In the genomic region with DNA sequence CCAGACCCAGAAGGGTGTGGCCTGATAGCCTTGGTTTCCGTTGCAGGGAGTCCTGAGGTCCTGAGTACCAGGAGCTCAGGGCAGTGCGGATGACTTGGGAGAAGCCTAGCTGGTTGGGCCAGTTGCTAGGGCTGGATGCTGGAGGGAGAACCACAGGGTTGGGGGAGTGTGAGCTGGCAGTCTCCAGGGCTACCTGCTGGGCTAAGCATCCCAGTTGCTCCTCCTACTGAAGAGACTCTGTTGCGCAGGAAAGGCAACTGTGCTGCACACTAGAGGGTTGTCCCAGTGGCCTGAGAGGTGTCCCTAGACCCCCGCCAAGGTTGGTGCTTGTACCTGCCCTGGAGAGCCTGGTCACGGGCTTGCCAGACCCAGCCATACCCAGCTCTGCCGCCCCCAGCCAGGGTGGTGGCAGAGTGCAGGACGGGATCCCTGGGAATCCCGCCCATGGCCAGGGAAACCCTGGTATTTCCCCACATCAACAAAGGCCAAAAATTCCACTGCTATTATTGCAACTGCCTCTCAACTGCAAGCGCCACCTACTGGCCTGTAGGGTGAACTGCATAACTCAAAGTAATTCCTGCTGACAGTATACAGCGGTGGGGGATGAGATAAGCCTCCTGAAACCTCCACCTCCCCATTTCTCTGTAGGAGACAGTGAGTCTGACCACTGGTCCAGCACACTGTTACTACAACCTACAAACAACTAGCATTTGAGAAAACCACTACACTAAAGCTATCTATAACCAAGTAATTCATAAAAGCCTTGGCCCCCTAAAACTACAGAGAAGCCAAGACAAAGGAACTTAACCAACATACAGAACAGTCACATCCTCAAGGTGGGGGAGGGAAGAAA, we compare ENCODE assay signal across 9 cellular contexts.
DNase-seq lines count a peak whose midpoint lies in the region; ATAC-seq, FAIRE-seq and TF ChIP-seq lines count a peak whose summit lies in the region.
"Had no signal": no experiment of that assay in that cellular context is flagged by ENCODE, and none has a peak within 500 bp of the region (broad histone marks: within the 10 kb centered on the region; RNA-seq: fewer than 3 reads in every experiment).

No MANE protein-coding gene starts in this region.

- H3K79me1 ChIP-seq in H1 (ENCODE audit: low read depth, low read length), result 0 out of 2 replicates have a peak, but pooled peaks cover 4% of the 10 kb centered on the region

- H3K9me3 ChIP-seq in heart right ventricle (peaks cover 0 to 32% (median 2%) of the 10 kb centered on the region in 11 donors), H1 (ENCODE audit: insufficient read depth in 2 of 2, low read depth in 1 of 2, low read length in 1 of 2) (no peaks in the 10 kb centered on the region), neural cell (ENCODE audit: low read length) (no peaks in the 10 kb centered on the region), upper lobe of right lung (no peaks in the 10 kb centered on the region)

- ATAC-seq in heart right ventricle (peak in 3 of 8 donors; percentile 11 to 46 (median 34)), Right ventricle myocardium superior (ENCODE audit: poor library complexity) (no peak), HG02642 (IDR thresholded peaks at IDR 0.05; ENCODE audit: poor library complexity, unreplicated experiment) (peak; percentile 89), upper lobe of right lung (peak; percentile 92)

- H3K9me2 ChIP-seq in neural cell (ENCODE audit: insufficient read depth, low read length), result no peaks in the 10 kb centered on the region

- H3K27ac ChIP-seq in heart right ventricle (peak overlapping the region in 2 of 10 donors; percentile 69 to 76), H1 (ENCODE audit: low read depth, low read length) (peak overlapping the region; percentile 73), neural cell (ENCODE audit: low read length) (no peak overlapping the region), upper lobe of right lung (no peak overlapping the region)
- H3K27ac ChIP-seq: skin epidermis had no signal

- no peak for TF ChIP-seq POLR2A in H1 (IDR thresholded peaks at IDR 0.05; ENCODE audit: control extremely low read depth in 1 of 2, low read depth in 2 of 2, low read length in 2 of 2)

- H4K20me1 ChIP-seq in H1 (replicated peaks in 1 of 2; ENCODE audit: control insufficient read depth in 1 of 2, insufficient read depth in 2 of 2, low read length in 2 of 2) (peaks cover 4 to 8% of the 10 kb centered on the region in 2 experiments), neural cell (ENCODE audit: insufficient read depth) (no peaks in the 10 kb centered on the region)

- H3K4me2 ChIP-seq in H1 (ENCODE audit: insufficient read depth in 1 of 2, low read depth in 2 of 2, low read length in 2 of 2), result peak overlapping the region; percentile 1 to 54; a peak in 3 of 4 replicates
- H3K4me2 ChIP-seq in neural cell (ENCODE audit: low read length), result no peak overlapping the region

- H3K79me2 ChIP-seq in H1 (ENCODE audit: control insufficient read depth in 1 of 2, insufficient read depth in 2 of 2, low read length in 2 of 2) (peaks cover 0 to 74% of the 10 kb centered on the region in 2 experiments; a peak in 3 of 4 replicates), neural cell (replicated peaks; ENCODE audit: insufficient read depth, low read length) (peaks cover 26% of the 10 kb centered on the region)

- H2AFZ ChIP-seq in H1 (ENCODE audit: low read length) (no peak overlapping the region), neural cell (ENCODE audit: low read depth, low read length) (no peak overlapping the region)

- H2BK5ac ChIP-seq in H1 (ENCODE audit: low read depth, low read length), result peak overlapping the region; percentile 81

- peak overlapping the region; percentile 60 for H3K18ac ChIP-seq in H1 (ENCODE audit: extremely low read depth, low read length)

- TF ChIP-seq CTCF in heart right ventricle (IDR thresholded peaks at IDR 0.05), result peak; percentile 53 to 83 (median 63)
- peak; percentile 48 to 93 (median 71) for TF ChIP-seq CTCF in H1 (IDR thresholded peaks at IDR 0.05; ENCODE audit: control extremely low read depth in 1 of 3, insufficient read depth in 1 of 3, low read depth in 1 of 3, low read length in 3 of 3)
- peak; percentile 49 for TF ChIP-seq CTCF in neural cell (IDR thresholded peaks at IDR 0.05; ENCODE audit: poor library complexity, severe bottlenecking)
- TF ChIP-seq CTCF in upper lobe of right lung (IDR thresholded peaks at IDR 0.05), result peak; percentile 82

- H3K23ac ChIP-seq in H1 (ENCODE audit: insufficient read length), result no peak overlapping the region

- H3K4me1 ChIP-seq in heart right ventricle (peaks cover 9 to 54% (median 39%) of the 10 kb centered on the region in 9 donors), H1 (replicated peaks in 1 of 4; ENCODE audit: control insufficient read depth in 3 of 4, insufficient read depth in 4 of 4, low read length in 3 of 4) (peaks cover 4 to 20% (median 9%) of the 10 kb centered on the region in 4 experiments), upper lobe of right lung (peaks cover 6% of the 10 kb centered on the region)

- DNase-seq in heart right ventricle (no peak), Right ventricle myocardium superior (no peak), NCI-H2081 (lab: John Stamatoyannopoulos, UW) (peak; percentile 66 to 69), H1 (ENCODE audit: low read depth in 1 of 2, low spot score in 2 of 2) (peak; percentile 21 to 80), upper lobe of right lung (peak; percentile 66)
- peak; percentile 47 to 52 for DNase-seq in activated CD4-positive, alpha-beta T cell treated with anti-CD3 and anti-CD28 coated beads, Interleukin-2, amount 50 U/mL, for 4 hours

- no peak overlapping the region for H4K91ac ChIP-seq in H1 (replicated peaks; ENCODE audit: insufficient read length, low read length)

- no peaks in the 10 kb centered on the region for H3K23me2 ChIP-seq in H1 (ENCODE audit: low read depth, low read length)

- H3K9ac ChIP-seq in H1 (replicated peaks in 1 of 4; ENCODE audit: extremely low read depth in 1 of 4, low read depth in 3 of 4, low read length in 3 of 4) (peak overlapping the region in 2 of 4 experiments; percentile 5 to 24; a peak in 2 of 7 replicates), neural cell (ENCODE audit: low read length) (no peak overlapping the region)

- peak overlapping the region; percentile 94 for H2BK12ac ChIP-seq in H1 (ENCODE audit: low read depth, low read length)

- no peak overlapping the region for H3K4ac ChIP-seq in H1 (replicated peaks; ENCODE audit: insufficient read length, low read depth, low read length)

- H4K5ac ChIP-seq in H1 (ENCODE audit: insufficient read length, low read depth, low read length), result no peak overlapping the region

- TF ChIP-seq EP300 in H1 (IDR thresholded peaks at IDR 0.05; ENCODE audit: borderline replicate concordance in 1 of 2, low read depth in 2 of 2, low read length in 2 of 2), result no peak
- TF ChIP-seq EP300 in neural cell (conservative IDR thresholded peaks at IDR 0.05; ENCODE audit: poor library complexity, severe bottlenecking), result no peak

- peak; percentile 49 to 61 for TF ChIP-seq RAD21 in H1 (IDR thresholded peaks at IDR 0.05 in 1 of 2, conservative IDR thresholded peaks at IDR 0.05 in 1 of 2; ENCODE audit: low read depth in 2 of 2, low read length in 2 of 2)
- TF ChIP-seq RAD21 in neural cell (conservative IDR thresholded peaks at IDR 0.05), result no peak

- H3K14ac ChIP-seq in H1 (ENCODE audit: insufficient read length), result no peak overlapping the region

- peak overlapping the region; percentile 19; the same call in 1 of the 2 replicates for H2AK5ac ChIP-seq in H1 (ENCODE audit: low read depth, low read length)

- H3K36me3 ChIP-seq in heart right ventricle (peaks cover 0 to 6% (median 0%) of the 10 kb centered on the region in 9 donors), H1 (ENCODE audit: control insufficient read depth in 2 of 4, insufficient read depth in 4 of 4, low read length in 3 of 4) (no peaks in the 10 kb centered on the region), neural cell (ENCODE audit: insufficient read depth, low read length) (no peaks in the 10 kb centered on the region), upper lobe of right lung (no peaks in the 10 kb centered on the region)

- no peaks in the 10 kb centered on the region for H3K27me3 ChIP-seq in heart right ventricle
- H3K27me3 ChIP-seq in H1 (replicated peaks in 1 of 4; ENCODE audit: control insufficient read depth in 3 of 4, extremely low read depth in 1 of 4, insufficient read depth in 3 of 4, low read length in 3 of 4), result no peaks in the 10 kb centered on the region
- no peaks in the 10 kb centered on the region for H3K27me3 ChIP-seq in neural cell (ENCODE audit: insufficient read depth, low read depth, low read length)
- H3K27me3 ChIP-seq in upper lobe of right lung, result no peaks in the 10 kb centered on the region

- no peak overlapping the region; the same call in 1 of the 2 replicates for H4K8ac ChIP-seq in H1 (ENCODE audit: extremely low read depth, insufficient read depth, low read length)

- WGBS in heart right ventricle, 2 donors, result 81 to 82% methylated on average over 10 of the region's 10 CpGs
- WGBS in H1 (ENCODE audit: extremely low coverage in 1 of 2, insufficient coverage in 1 of 2, insufficient read length in 1 of 2, insufficient replicate concordance in 2 of 2, low coverage in 1 of 2, low lambda C conversion rate in 2 of 2, missing lambda C conversion rate in 1 of 2), 2 experiments, result 45% methylated on average over 10 of the region's 10 CpGs; no CpG with 5 or more reads in 1 of the 2 experiments

- H3K56ac ChIP-seq in H1 (replicated peaks; ENCODE audit: insufficient read length, low read depth, low read length), result no peak overlapping the region

- no peak overlapping the region for H2BK20ac ChIP-seq in H1 (ENCODE audit: low read length)

- POLR2A ChIA-PET in H1 (lab: Charles Lee; ENCODE audit: partially characterized antibody), result interaction anchor here (1.7 kb wide), 1 partner anchor 18 kb away, joined by 4 read pairs; no protein-coding TSS in a partner anchor

- H2BK120ac ChIP-seq in H1 (replicated peaks; ENCODE audit: low read depth, low read length), result no peak overlapping the region

- peak; percentile 78 for FAIRE-seq in H1 (lab: Jason Lieb, UNC)

- intact Hi-C loops in heart right ventricle (cut with DNase I) (loop anchor here in 1 of 10 donors (5.0 kb wide), 1 partner anchor 35 kb away; no protein-coding TSS in a partner anchor), Right ventricle myocardium superior (cut with DNase I) (no loop called here), upper lobe of right lung (cut with DNase I) (no loop called here)

- no peaks in the 10 kb centered on the region for H3F3A ChIP-seq in neural cell (ENCODE audit: insufficient read depth, low read length, poor library complexity, severe bottlenecking)

- H3K4me3 ChIP-seq in heart right ventricle (no peak overlapping the region), H1 (ENCODE audit: extremely low read depth in 1 of 4, insufficient read depth in 2 of 4, low read depth in 3 of 4, low read length in 4 of 4) (no peak overlapping the region), neural cell (ENCODE audit: low read length) (no peak overlapping the region), upper lobe of right lung (no peak overlapping the region)
- H3K4me3 ChIP-seq: skin epidermis had no signal

- CTCF ChIA-PET in H1 (lab: Charles Lee; ENCODE audit: partially characterized antibody), result interaction anchor here (0.6 to 6.3 kb wide), 32 partner anchors 8 to 511 kb away, joined by 3 to 56 read pairs (median 5); no protein-coding TSS in a partner anchor

- peak overlapping the region; percentile 65; the same call in 1 of the 2 replicates for H2BK15ac ChIP-seq in H1 (ENCODE audit: low read length)

TF ChIP-seq in neural cell, 6 proteins besides CTCF, POLR2A, EP300 and RAD21 (continues in another document):
- TF ChIP-seq SMC3 (conservative IDR thresholded peaks at IDR 0.05; ENCODE audit: poor library complexity), result no peak

Comparison
In these comparisons a context has a peak if more than half of its experiments do, and no peak if none do; other contexts are left out.
1. DNase-seq: peak in NCI-H2081 (2 of 2), activated CD4-positive, alpha-beta T cell treated with anti-CD3 and anti-CD28 coated beads, Interleukin-2, amount 50 U/mL, for 4 hours (2 of 2), H1 (2 of 2) and upper lobe of right lung (single experiment); none in heart right ventricle (0 of 2) and Right ventricle myocardium superior (single experiment).
2. Peak in every context shown above with its lines, with median percentiles within 50 percentile points of each other: CTCF ChIP-seq.